Comparison of ENCODE assay signal across 7 cellular contexts in genomic region chr10:97463363-97464132, GRCh38. TPM values are rescaled to one million over a fixed set of nuclear protein-coding genes. Genes with fewer than 3 reads are reported as not detected.
A peak's percentile ranks its signal among the peaks of the same experiment; 100 is the strongest.
DNase-seq lines count a peak whose midpoint lies in the region.

No MANE protein-coding gene starts in this region.

- peak; percentile 80 for DNase-seq in ELF-1 (ENCODE audit: low read depth, low spot score)
- peak; percentile 78 for DNase-seq in HT-29 (ENCODE audit: low spot score)
- peak; percentile 11 for DNase-seq in SHP77 treated with DMSO at 0.1 percent for 48 hours (lab: John Stamatoyannopoulos, UW)
- DNase-seq in T47D (ENCODE audit: low read depth in 1 of 2, low spot score in 1 of 2), result peak; percentile 68 to 85
- DNase-seq in islet precursor cell, result peak; percentile 86
- DNase-seq in stimulated activated naive CD4-positive, alpha-beta T cell (lab: John Stamatoyannopoulos, UW), result peak; percentile 11 to 50 (median 24)
- DNase-seq in GDM1 (lab: John Stamatoyannopoulos, UW), result no peak

- in situ Hi-C loops in T47D (cut with HindIII; ENCODE audit: low pct_unique_long_range_greater_than_20kb, low sequenced_read_pairs), result no loop called here

RNA-seq across cellular contexts. Expression of gene ZDHHC16, which starts 17.6 kb away (rescaled TPM):
- 43.8 and 48.4 TPM in 2 replicates for total RNA-seq in HT-29 (2014; rRNA removed; shearing (Covaris generic))

RNA-seq across cellular contexts. Expression of gene EXOSC1, which starts 17.7 kb away (rescaled TPM):
- total RNA-seq in HT-29 (2014; rRNA removed; shearing (Covaris generic)), result 35.6 and 44.3 TPM in 2 replicates

RNA-seq across cellular contexts. Expression of gene MMS19, which starts 34.7 kb away (rescaled TPM):
- total RNA-seq in HT-29 (2014; rRNA removed; shearing (Covaris generic)), result 78.7 and 103 TPM in 2 replicates

RNA-seq across cellular contexts. Expression of gene UBTD1, which starts 35.2 kb away (rescaled TPM):
- 21.2 and 23.5 TPM in 2 replicates for total RNA-seq in HT-29 (2014; rRNA removed; shearing (Covaris generic))

RNA-seq across cellular contexts. Expression of gene PGAM1, which starts 37.6 kb away (rescaled TPM):
- 362 and 400 TPM in 2 replicates for total RNA-seq in HT-29 (2014; rRNA removed; shearing (Covaris generic))
